In the genomic region with DNA sequence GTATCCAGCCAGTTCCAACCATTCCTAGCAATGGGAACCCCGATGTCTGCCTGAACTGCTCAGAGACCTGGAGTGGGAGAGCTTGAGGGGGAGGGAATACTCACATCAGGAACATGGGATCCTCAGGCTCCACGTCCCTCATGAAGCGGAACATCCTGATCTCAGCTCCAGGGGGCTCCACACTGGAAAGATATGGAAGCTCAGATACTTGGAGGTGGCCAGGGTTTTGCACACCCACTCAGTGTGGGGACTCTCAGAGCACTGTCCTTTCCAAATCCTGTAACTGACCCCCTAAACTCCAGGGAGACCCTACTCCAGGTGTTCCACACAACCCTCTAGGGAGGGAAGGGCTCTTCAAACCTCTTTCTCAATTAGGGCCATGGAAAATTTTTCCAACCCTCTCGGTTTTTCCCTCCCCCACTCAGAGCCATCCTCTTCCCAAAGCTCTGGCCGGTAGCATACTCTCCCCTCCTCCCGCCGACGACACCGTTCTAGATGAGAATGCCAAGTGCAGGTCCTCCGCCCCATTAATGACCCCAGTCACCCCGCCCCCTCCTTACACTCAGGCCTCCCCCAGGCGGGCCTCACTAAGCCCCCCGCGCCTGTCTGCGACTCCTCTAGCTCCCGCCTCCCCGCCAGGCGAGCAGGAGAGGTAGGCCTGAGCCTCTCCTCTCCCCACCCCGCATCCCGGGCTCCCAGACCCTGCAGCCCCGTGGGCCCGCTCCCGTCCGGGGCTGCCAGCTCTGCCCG, we compare ENCODE assay signal across 9 cellular contexts. TPM values are rescaled to one million over a fixed set of nuclear protein-coding genes. Genes with fewer than 3 reads are reported as not detected.
DNase-seq lines count a peak whose midpoint lies in the region; ATAC-seq and TF ChIP-seq lines count a peak whose summit lies in the region.
"Had no signal": no experiment of that assay in that cellular context is flagged by ENCODE, and none has a peak within 500 bp of the region (broad histone marks: within the 10 kb centered on the region; RNA-seq: fewer than 3 reads in every experiment).

No MANE protein-coding gene starts in this region.

- TF ChIP-seq CTCF in LNCAP (IDR thresholded peaks at IDR 0.05): peak; percentile 25; the same call in 1 of the 2 replicates
- TF ChIP-seq CTCF in osteoblast (IDR thresholded peaks at IDR 0.05; ENCODE audit: extremely low read depth, low read depth, low read length): peak; percentile 57

- H3K27ac ChIP-seq in osteoblast (ENCODE audit: low read depth, low read length): peak overlapping the region; percentile 97

- peak; percentile 64 for DNase-seq in DMS 273 (lab: John Stamatoyannopoulos, UW; ENCODE audit: unreplicated experiment)
- DNase-seq in DMS 273 treated with DMSO at 0.1 percent for 48 hours (lab: John Stamatoyannopoulos, UW): no peak
- DNase-seq in activated CD8-positive, alpha-beta T cell treated with anti-CD3 and anti-CD28 coated beads, Interleukin-2, amount 10 ng/mL, durations not matched to agents 7 days and 5 days: peak; percentile 57
- peak; percentile 41 for DNase-seq in foreskin melanocyte
- DNase-seq in osteoblast (ENCODE audit: insufficient read length, low spot score, missing footprints): peak; percentile 97
- no peak for DNase-seq in NCI-H2029 treated with DMSO at 0.1 percent for 48 hours (lab: John Stamatoyannopoulos, UW)

- peak overlapping the region; percentile 99 for H3K27ac Mint-ChIP-seq in activated CD8-positive, alpha-beta T cell treated with anti-CD3 and anti-CD28 coated beads, Interleukin-2, amount 10 ng/mL, durations not matched to agents 7 days and 5 days

- H3K4me2 ChIP-seq in osteoblast (ENCODE audit: insufficient read depth, low read length): peak overlapping the region; percentile 96

- CTCF ChIA-PET in activated CD8-positive, alpha-beta T cell treated with anti-CD3 and anti-CD28 coated beads, Interleukin-2, amount 10 ng/mL, durations not matched to agents 7 days and 5 days (lab: Charles Lee): interaction anchor here (0.8 to 13.5 kb wide), 33 partner anchors 9 to 266 kb away, joined by 3 to 378 read pairs (median 6); a partner anchor contains a TSS

- H2AFZ ChIP-seq in osteoblast (ENCODE audit: low read length): peak overlapping the region; percentile 38

- H3K27me3 ChIP-seq in osteoblast (ENCODE audit: insufficient read depth, low read length): no peaks in the 10 kb centered on the region

- ATAC-seq in activated CD8-positive, alpha-beta T cell treated with anti-CD3 and anti-CD28 coated beads, Interleukin-2, amount 10 ng/mL, durations not matched to agents 7 days and 5 days: no peak
- no peak for ATAC-seq in HG03378 (IDR thresholded peaks at IDR 0.05; ENCODE audit: unreplicated experiment)

- peaks cover 36% of the 10 kb centered on the region for H4K20me1 ChIP-seq in osteoblast (ENCODE audit: insufficient read depth, low read length)

- peaks cover 48% of the 10 kb centered on the region for H3K36me3 ChIP-seq in osteoblast (ENCODE audit: insufficient read depth, low read length)

- H3K79me2 ChIP-seq in osteoblast (ENCODE audit: insufficient read depth, low read length): peaks cover 33% of the 10 kb centered on the region

- H3K4me3 ChIP-seq in osteoblast (ENCODE audit: insufficient read depth, low read length): peak overlapping the region; percentile 98

- peak overlapping the region; percentile 91 for H3K4me3 Mint-ChIP-seq in activated CD8-positive, alpha-beta T cell treated with anti-CD3 and anti-CD28 coated beads, Interleukin-2, amount 10 ng/mL, durations not matched to agents 7 days and 5 days

- H3K9me3 Mint-ChIP-seq in activated CD8-positive, alpha-beta T cell treated with anti-CD3 and anti-CD28 coated beads, Interleukin-2, amount 10 ng/mL, durations not matched to agents 7 days and 5 days (ENCODE audit: insufficient read depth): no peaks in the 10 kb centered on the region

- no peaks in the 10 kb centered on the region for H3K9me3 ChIP-seq in osteoblast (ENCODE audit: low read depth, low read length)

- H3K36me3 Mint-ChIP-seq in activated CD8-positive, alpha-beta T cell treated with anti-CD3 and anti-CD28 coated beads, Interleukin-2, amount 10 ng/mL, durations not matched to agents 7 days and 5 days (ENCODE audit: low read depth): peaks cover 35% of the 10 kb centered on the region

- POLR2A ChIA-PET in activated CD8-positive, alpha-beta T cell treated with anti-CD3 and anti-CD28 coated beads, Interleukin-2, amount 10 ng/mL, durations not matched to agents 7 days and 5 days (lab: Charles Lee): interaction anchor here (0.7 to 3.7 kb wide), 22 partner anchors 8 to 139 kb away, joined by 3 to 66 read pairs (median 5); a partner anchor contains a TSS

- peaks cover 26% of the 10 kb centered on the region for H3K4me1 Mint-ChIP-seq in activated CD8-positive, alpha-beta T cell treated with anti-CD3 and anti-CD28 coated beads, Interleukin-2, amount 10 ng/mL, durations not matched to agents 7 days and 5 days (ENCODE audit: low read depth)

- peaks cover 19% of the 10 kb centered on the region for H3K4me1 ChIP-seq in osteoblast (ENCODE audit: insufficient read depth, low read length)

- H3K27me3 Mint-ChIP-seq in activated CD8-positive, alpha-beta T cell treated with anti-CD3 and anti-CD28 coated beads, Interleukin-2, amount 10 ng/mL, durations not matched to agents 7 days and 5 days (ENCODE audit: low read depth): peaks cover 3% of the 10 kb centered on the region

RNA-seq across cellular contexts. Expression of a gene that starts 0.6 kb away (rescaled TPM):
- total RNA-seq in activated CD8-positive, alpha-beta T cell treated with anti-CD3 and anti-CD28 coated beads, Interleukin-2, amount 10 ng/mL, durations not matched to agents 7 days and 5 days: 100 to 1,000 TPM; 109 to 113 TPM
- total RNA-seq in osteoblast: 118 and 138 TPM in 2 replicates

RNA-seq across cellular contexts. Expression of a gene that starts 13.8 kb away (rescaled TPM):
- total RNA-seq in activated CD8-positive, alpha-beta T cell treated with anti-CD3 and anti-CD28 coated beads, Interleukin-2, amount 10 ng/mL, durations not matched to agents 7 days and 5 days: 10 to 100 TPM; 42.9 to 47.4 TPM
- total RNA-seq in osteoblast: 70.4 and 72.7 TPM in 2 replicates

RNA-seq across cellular contexts. Expression of a gene that starts 20.0 kb away (rescaled TPM):
- 10 to 100 TPM; 43.0 to 45.2 TPM for total RNA-seq in activated CD8-positive, alpha-beta T cell treated with anti-CD3 and anti-CD28 coated beads, Interleukin-2, amount 10 ng/mL, durations not matched to agents 7 days and 5 days
- not detected in 2 replicates for total RNA-seq in osteoblast

RNA-seq across cellular contexts. Expression of a gene that starts 28.5 kb away (rescaled TPM):
- 10 to 100 TPM; 26.9 to 29.7 TPM for total RNA-seq in activated CD8-positive, alpha-beta T cell treated with anti-CD3 and anti-CD28 coated beads, Interleukin-2, amount 10 ng/mL, durations not matched to agents 7 days and 5 days
- total RNA-seq in osteoblast: 91.9 and 98.8 TPM in 2 replicates

RNA-seq across cellular contexts. Expression of a gene that starts 37.0 kb away (rescaled TPM):
- 1 to 10 TPM in 1 of 2 experiments, under 1 TPM in 1; 0.90 to 1.6 TPM for total RNA-seq in activated CD8-positive, alpha-beta T cell treated with anti-CD3 and anti-CD28 coated beads, Interleukin-2, amount 10 ng/mL, durations not matched to agents 7 days and 5 days
- 10.9 and 15.0 TPM in 2 replicates for total RNA-seq in osteoblast
- total RNA-seq: dermis microvascular lymphatic vessel endothelial cell had no signal

Comparison
In these comparisons a context has a peak if more than half of its experiments do, and no peak if none do; other contexts are left out.
1. DNase-seq: peak in DMS 273 (single experiment), activated CD8-positive, alpha-beta T cell treated with anti-CD3 and anti-CD28 coated beads, Interleukin-2, amount 10 ng/mL, durations not matched to agents 7 days and 5 days (single experiment), foreskin melanocyte (single experiment) and osteoblast (single experiment); none in DMS 273 treated with DMSO at 0.1 percent for 48 hours (single experiment) and NCI-H2029 treated with DMSO at 0.1 percent for 48 hours (single experiment).
2. RNA of a gene that starts 20.0 kb away (total RNA-seq): 43.0 to 45.2 TPM in activated CD8-positive, alpha-beta T cell treated with anti-CD3 and anti-CD28 coated beads, Interleukin-2, amount 10 ng/mL, durations not matched to agents 7 days and 5 days; not detected in osteoblast; every median in the first group is over 10 times any median in the second.